Comparison of ENCODE assay signal across 8 cellular contexts in the genomic region with DNA sequence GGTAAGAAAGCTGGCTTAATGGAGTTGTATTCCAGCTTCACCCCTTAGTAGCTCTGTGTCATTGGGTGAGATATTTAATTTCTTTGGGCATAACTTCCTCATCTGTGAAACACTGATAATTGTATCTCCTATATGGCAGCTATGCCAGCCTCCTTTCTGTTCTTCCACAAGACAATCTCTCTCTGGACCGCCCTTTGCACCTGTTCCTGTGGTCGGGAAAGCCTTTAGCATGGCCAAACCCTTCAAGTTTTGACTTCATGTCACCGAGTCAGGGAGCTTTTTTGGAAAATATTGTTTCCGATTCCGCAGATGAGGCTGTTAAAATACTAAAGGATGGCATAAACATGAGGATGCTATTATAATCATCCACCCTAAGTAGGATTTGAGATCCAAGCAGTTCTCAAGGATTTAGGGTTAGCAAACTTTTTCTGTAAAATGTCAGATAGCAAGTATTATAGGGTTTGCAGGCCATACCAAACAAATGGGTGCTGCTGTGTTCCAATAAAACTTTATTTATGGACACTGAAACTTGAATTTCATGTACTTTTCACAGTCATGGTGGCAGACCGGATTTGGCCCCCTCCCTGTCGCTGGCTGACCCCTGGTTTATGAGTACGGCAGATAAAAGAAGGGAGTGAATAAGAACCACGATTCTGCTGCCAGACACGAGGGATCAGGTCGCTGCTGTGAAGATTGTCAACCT. TPM values are rescaled to one million over a fixed set of nuclear protein-coding genes. Genes with fewer than 3 reads are reported as not detected.
A peak's percentile ranks its signal among the peaks of the same experiment; 100 is the strongest.
DNase-seq lines count a peak whose midpoint lies in the region; ATAC-seq, FAIRE-seq and TF ChIP-seq lines count a peak whose summit lies in the region.

No MANE protein-coding gene starts in this region.

- peak overlapping the region; percentile 86 for H3K27ac Mint-ChIP-seq in MCF 10A (ENCODE audit: low read depth, unreplicated experiment)

- CTCF ChIA-PET in MCF 10A (lab: Yijun Ruan, JAX): interaction anchor here (0.6 to 3.6 kb wide), 20 partner anchors 9 to 591 kb away, joined by 3 to 19 read pairs (median 5); a partner anchor contains a TSS

- peak overlapping the region; percentile 95 for H3K27ac ChIP-seq in left ventricle myocardium inferior (replicated peaks)

- no peaks in the 10 kb centered on the region for H3K27me3 Mint-ChIP-seq in MCF 10A (ENCODE audit: insufficient read depth, unreplicated experiment)

- POLR2A ChIA-PET in MCF 10A (lab: Yijun Ruan, JAX): interaction anchor here (0.6 to 5.4 kb wide), 18 partner anchors 9 to 485 kb away, joined by 3 to 98 read pairs (median 8); a partner anchor contains a TSS

- no peaks in the 10 kb centered on the region for H3K27me3 ChIP-seq in left ventricle myocardium inferior (ENCODE audit: low read depth)

- no peak for DNase-seq in left ventricle myocardium inferior
- no peak for DNase-seq in Right ventricle myocardium inferior (ENCODE audit: missing footprints)
- no peak for DNase-seq in MCF 10A (ENCODE audit: unreplicated experiment)
- peak; percentile 4 for DNase-seq in midbrain (lab: John Stamatoyannopoulos, UW)
- no peak for DNase-seq in dedifferentiated amniotic fluid mesenchymal stem cell (ENCODE audit: extremely low spot score)
- no peak for DNase-seq in stimulated activated naive CD4-positive, alpha-beta T cell treated with Interleukin-2 at 50 U/mL for 16 hours (lab: John Stamatoyannopoulos, UW)
- DNase-seq in HTR-8/SVneo (ENCODE audit: insufficient read length, low spot score): no peak

- TF ChIP-seq CTCF in left ventricle myocardium inferior (IDR thresholded peaks at IDR 0.05; ENCODE audit: borderline replicate concordance) (no peak), MCF 10A (IDR thresholded peaks at IDR 0.05; ENCODE audit: unreplicated experiment) (no peak)

- peaks cover 63% of the 10 kb centered on the region for H3K4me1 ChIP-seq in left ventricle myocardium inferior

- no peaks in the 10 kb centered on the region for H3K9me3 Mint-ChIP-seq in MCF 10A (ENCODE audit: unreplicated experiment)

- intact Hi-C loops in left ventricle myocardium inferior (cut with micrococcal nuclease): no loop called here
- intact Hi-C loops in Right ventricle myocardium inferior (cut with DNase I): loop anchor here (2.0 to 5.0 kb wide), 2 partner anchors 45 to 96 kb away; a partner anchor contains a TSS
- intact Hi-C loops in MCF 10A (cut with micrococcal nuclease): loop anchor here (2.0 kb wide), 1 partner anchor 37 kb away; no protein-coding TSS in a partner anchor

- ATAC-seq in Right ventricle myocardium inferior (no peak), GM18870 (IDR thresholded peaks at IDR 0.05; ENCODE audit: unreplicated experiment) (no peak)

- H3K36me3 Mint-ChIP-seq in MCF 10A (ENCODE audit: insufficient read depth, unreplicated experiment): peaks cover 5% of the 10 kb centered on the region

- TSS peak; percentile 19 for BruUV-seq in MCF 10A (replicated peaks; lab: Mats Ljungman, UMichigan)

- H3K4me3 Mint-ChIP-seq in MCF 10A (ENCODE audit: unreplicated experiment): peak overlapping the region; percentile 94

- peak overlapping the region; percentile 81 for H3K4me3 ChIP-seq in left ventricle myocardium inferior

- no peaks in the 10 kb centered on the region for H3K9me3 ChIP-seq in left ventricle myocardium inferior (replicated peaks)

- H3K36me3 ChIP-seq in left ventricle myocardium inferior: no peaks in the 10 kb centered on the region

- H3K4me1 Mint-ChIP-seq in MCF 10A (ENCODE audit: insufficient read depth, unreplicated experiment): peaks cover 20% of the 10 kb centered on the region

- no peak for FAIRE-seq in HTR-8/SVneo (lab: Jason Lieb, UNC)

RNA-seq across cellular contexts. Expression of a gene that starts 0.7 kb away (rescaled TPM):
- total RNA-seq in left ventricle myocardium inferior (62.1 TPM), Right ventricle myocardium inferior (51.9 TPM), MCF 10A (2022) (50.8 and 61.6 TPM in 2 replicates)
